21 cellular contexts compared by ENCODE assay signal in genomic region chr3:103909395-103909794, GRCh38.
"Had no signal": no experiment of that assay in that cellular context is flagged by ENCODE, and none has a peak within 500 bp of the region (broad histone marks: within the 10 kb centered on the region; RNA-seq: fewer than 3 reads in every experiment).

No MANE protein-coding gene starts in this region.

- DNase-seq: dermis blood vessel endothelial cell; dorsolateral prefrontal cortex; effector CD4-positive, alpha-beta T cell; effector memory CD4-positive, alpha-beta T cell; foreskin keratinocyte; heart left ventricle; hypothalamus; immature natural killer cell; left cardiac atrium; left lung; left ventricle myocardium superior; lower lobe of right lung; mesenchymal stem cell; mucosa of descending colon; naive B cell had no signal

- H3K36me3 ChIP-seq: esophagus muscularis mucosa, gastroesophageal sphincter, heart left ventricle, left lung, lower lobe of right lung had no signal

- H3K4me3 ChIP-seq: coronary artery, dorsolateral prefrontal cortex, esophagus muscularis mucosa, gastroesophageal sphincter, heart left ventricle, hepatocyte, left lung, lower lobe of right lung, mucosa of descending colon had no signal

- H3K4me1 ChIP-seq: esophagus muscularis mucosa, foreskin keratinocyte, gastroesophageal sphincter, heart left ventricle, left lung, lower lobe of right lung had no signal

- ATAC-seq: foreskin keratinocyte, gastroesophageal sphincter, heart left ventricle, left cardiac atrium, left lung, left ventricle myocardium superior, lower lobe of right lung, mucosa of descending colon had no signal

- H3K9me3 ChIP-seq: esophagus muscularis mucosa, gastroesophageal sphincter, heart left ventricle, left lung, lower lobe of right lung, mucosa of descending colon had no signal

- H3K27ac ChIP-seq: coronary artery, dorsolateral prefrontal cortex, esophagus muscularis mucosa, foreskin keratinocyte, gastroesophageal sphincter, heart left ventricle, hepatocyte, left lung, lower lobe of right lung had no signal

- H3K27me3 ChIP-seq: dorsolateral prefrontal cortex, esophagus muscularis mucosa, foreskin keratinocyte, gastroesophageal sphincter, heart left ventricle, hepatocyte, left lung had no signal

- FAIRE-seq: endothelial cell of umbilical vein, keratinocyte had no signal
